ENCODE assay signal across 31 cellular contexts in genomic region chr11:84236436-84236835, GRCh38.
"Had no signal": no experiment of that assay in that cellular context is flagged by ENCODE, and none has a peak within 500 bp of the region (broad histone marks: within the 10 kb centered on the region; RNA-seq: fewer than 3 reads in every experiment).

No MANE protein-coding gene starts in this region.

- H3K79me2 ChIP-seq: hepatocyte had no signal

- H3K4me3 Mint-ChIP-seq: dendritic cell treated with granulocyte-macrophage colony-stimulating factor and Interleukin-4, amounts not matched to agents 40 ng/mL and 50 ng/mL, for 4 days; endodermal cell; naive thymus-derived CD8-positive, alpha-beta T cell; nephron progenitor cell; stimulated activated naive CD8-positive, alpha-beta T cell treated with anti-CD3 and anti-CD28 coated beads, Interleukin-15, amount 100 ng/mL, for 72 hours had no signal

- H3K27me3 Mint-ChIP-seq: dendritic cell treated with granulocyte-macrophage colony-stimulating factor and Interleukin-4, amounts not matched to agents 40 ng/mL and 50 ng/mL, for 4 days; naive thymus-derived CD8-positive, alpha-beta T cell; stimulated activated naive CD8-positive, alpha-beta T cell treated with anti-CD3 and anti-CD28 coated beads, Interleukin-15, amount 100 ng/mL, for 72 hours had no signal

- H3K27ac ChIP-seq: colonic mucosa, epithelial cell of prostate, gastrocnemius medialis, heart left ventricle, hepatocyte, left lung, psoas muscle, right lobe of liver, suprapubic skin, transverse colon, upper lobe of right lung, uterus had no signal

- H3K36me3 ChIP-seq: colonic mucosa, gastrocnemius medialis, heart left ventricle, left lung, right lobe of liver, suprapubic skin, transverse colon, upper lobe of right lung, uterus had no signal

- H2AFZ ChIP-seq: hepatocyte had no signal

- H3K27me3 ChIP-seq: colonic mucosa, gastrocnemius medialis, heart left ventricle, hepatocyte, left lung, right lobe of liver, suprapubic skin, transverse colon, upper lobe of right lung, uterus had no signal

- H3K4me3 ChIP-seq: colonic mucosa, gastrocnemius medialis, heart left ventricle, hepatocyte, left lung, psoas muscle, right lobe of liver, smooth muscle cell, suprapubic skin, transverse colon, upper lobe of right lung, uterus had no signal

- H3K9me3 ChIP-seq: colonic mucosa, gastrocnemius medialis, heart left ventricle, left lung, psoas muscle, right lobe of liver, suprapubic skin, transverse colon, upper lobe of right lung, uterus had no signal

- DNase-seq: colonic mucosa; effector CD8-positive, alpha-beta T cell; endodermal cell; foreskin fibroblast; gastrocnemius medialis; heart left ventricle; kidney; left lung; mesenchymal stem cell; midbrain; naive thymus-derived CD8-positive, alpha-beta T cell; nephron progenitor cell; nucleus accumbens; psoas muscle; retina; right lobe of liver; stimulated activated CD4-positive, alpha-beta T cell treated with anti-CD3 and anti-CD28 coated beads, Interleukin-12 subunit alpha, Interleukin-12 subunit beta, amount 100 ng/mL, for 4 hours; stimulated activated CD4-positive, alpha-beta T cell treated with anti-CD3 and anti-CD28 coated beads, Interleukin-1b, Interleukin-23, amount 100 ng/mL, for 48 hours; stimulated activated CD4-positive, alpha-beta T cell treated with anti-CD3 and anti-CD28 coated beads, Interleukin-4, amount 100 ng/mL, for 1 hour; stimulated activated CD8-positive, alpha-beta memory T cell treated with anti-CD3 and anti-CD28 coated beads, Interleukin-4, amount 100 ng/mL, for 48 hours; stimulated activated naive CD4-positive, alpha-beta T cell; stimulated activated naive CD8-positive, alpha-beta T cell treated with anti-CD3 and anti-CD28 coated beads, Interleukin-15, amount 100 ng/mL, for 72 hours; transverse colon; upper lobe of right lung; uterus had no signal

- H3K4me2 ChIP-seq: hepatocyte, smooth muscle cell had no signal

- H3K27ac Mint-ChIP-seq: dendritic cell treated with granulocyte-macrophage colony-stimulating factor and Interleukin-4, amounts not matched to agents 40 ng/mL and 50 ng/mL, for 4 days; endodermal cell; naive thymus-derived CD8-positive, alpha-beta T cell; nephron progenitor cell had no signal

- H3K4me1 ChIP-seq: colonic mucosa, gastrocnemius medialis, heart left ventricle, left lung, psoas muscle, suprapubic skin, transverse colon, upper lobe of right lung, uterus had no signal

- ATAC-seq: esophagus mucosa; gastrocnemius medialis; heart left ventricle; left lung; naive thymus-derived CD8-positive, alpha-beta T cell; psoas muscle; right lobe of liver; stimulated activated naive CD8-positive, alpha-beta T cell treated with anti-CD3 and anti-CD28 coated beads, Interleukin-15, amount 100 ng/mL, for 72 hours; upper lobe of right lung had no signal

- H3K9me3 Mint-ChIP-seq: dendritic cell treated with granulocyte-macrophage colony-stimulating factor and Interleukin-4, amounts not matched to agents 40 ng/mL and 50 ng/mL, for 4 days; endodermal cell; nephron progenitor cell had no signal

- H3K4me1 Mint-ChIP-seq: naive thymus-derived CD8-positive, alpha-beta T cell; stimulated activated naive CD8-positive, alpha-beta T cell treated with anti-CD3 and anti-CD28 coated beads, Interleukin-15, amount 100 ng/mL, for 72 hours had no signal
